Comparison of ENCODE assay signal across 7 cellular contexts in the genomic region with DNA sequence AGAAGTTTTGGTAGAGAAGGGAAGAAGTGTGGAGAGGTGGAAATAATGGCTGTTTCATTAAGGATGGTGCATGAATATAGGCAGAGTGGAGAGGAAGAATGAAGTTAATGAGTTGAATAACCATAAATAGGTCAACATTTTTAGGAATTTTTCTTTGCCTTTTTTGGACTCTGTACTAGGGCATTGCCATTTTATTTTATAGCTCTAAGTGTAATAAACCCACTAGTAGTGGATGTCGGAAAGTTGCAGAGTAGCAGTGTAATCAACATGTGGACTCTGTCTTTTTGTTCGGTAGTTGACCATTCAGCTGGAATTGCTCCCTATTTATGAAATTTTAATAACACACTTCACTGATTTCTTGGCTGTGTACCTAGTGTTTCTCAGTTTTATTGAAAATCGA.
"Had no signal": no experiment of that assay in that cellular context is flagged by ENCODE, and none has a peak within 500 bp of the region (broad histone marks: within the 10 kb centered on the region; RNA-seq: fewer than 3 reads in every experiment).

No MANE protein-coding gene starts in this region.

- H3K4me3 ChIP-seq: GM23338 had no signal

- FAIRE-seq: H1, HepG2 had no signal

- H3K27ac ChIP-seq: HL-60 had no signal

- DNase-seq: H9, HCEC 1CT, KBM-7 had no signal

- ATAC-seq: GM23338, HepG2 had no signal
